9 cellular contexts compared by ENCODE assay signal in the genomic region with DNA sequence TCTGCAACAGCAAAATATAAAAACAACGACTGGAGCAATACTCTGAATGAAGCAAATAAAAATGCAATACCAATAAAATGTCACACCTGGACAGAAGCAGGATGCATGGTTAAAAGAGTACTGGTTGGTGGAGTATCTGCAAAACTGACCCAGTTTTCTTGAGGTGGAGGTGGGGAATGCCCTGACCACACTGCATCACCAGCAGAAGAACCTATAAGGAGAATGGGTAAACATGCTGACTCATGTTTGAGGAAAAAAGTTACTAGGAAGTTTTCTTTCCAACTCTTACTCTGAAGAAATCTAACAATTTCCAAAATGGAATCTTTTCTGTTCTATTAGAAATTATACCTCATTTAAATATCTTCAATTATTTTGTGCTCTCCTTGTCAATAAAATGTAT. TPM values are rescaled to one million over a fixed set of nuclear protein-coding genes. Genes with fewer than 3 reads are reported as not detected.
DNase-seq lines count a peak whose midpoint lies in the region; ATAC-seq and TF ChIP-seq lines count a peak whose summit lies in the region.
"Had no signal": no experiment of that assay in that cellular context is flagged by ENCODE, and none has a peak within 500 bp of the region (broad histone marks: within the 10 kb centered on the region; RNA-seq: fewer than 3 reads in every experiment).

No MANE protein-coding gene starts in this region.

- H3K27me3 Mint-ChIP-seq in CD4-positive, alpha-beta memory T cell = peaks cover 0 to 1% of the 10 kb centered on the region in 2 donors
- no peaks in the 10 kb centered on the region for H3K27me3 Mint-ChIP-seq in T-cell

- no peak overlapping the region for H3K27ac ChIP-seq in CD4-positive, alpha-beta memory T cell (ENCODE audit: low read depth, low read length)
- no peak overlapping the region for H3K27ac ChIP-seq in aorta (ENCODE audit: low read depth in 1 of 2, low read length in 2 of 2)
- H3K27ac ChIP-seq: cardiac muscle cell had no signal

- CTCF ChIA-PET in CD4-positive, alpha-beta memory T cell (lab: Charles Lee; ENCODE audit: partially characterized antibody) = no interaction called here
- CTCF ChIA-PET in T-cell (lab: Charles Lee) = no interaction called here

- H3K27ac Mint-ChIP-seq in CD4-positive, alpha-beta memory T cell = peak overlapping the region in 4 of 7 donors; percentile 40 to 57 (median 49)
- H3K27ac Mint-ChIP-seq in T-cell = peak overlapping the region in 1 of 2 donors; percentile 36

- peaks cover 28 to 50% (median 38%) of the 10 kb centered on the region in 4 donors for H3K4me1 Mint-ChIP-seq in CD4-positive, alpha-beta memory T cell
- H3K4me1 Mint-ChIP-seq in T-cell = peaks cover 30 to 47% (median 46%) of the 10 kb centered on the region in 3 donors

- H3K4me3 Mint-ChIP-seq in CD4-positive, alpha-beta memory T cell = peak overlapping the region in 1 of 8 donors; percentile 20
- no peak overlapping the region for H3K4me3 Mint-ChIP-seq in T-cell

- no peaks in the 10 kb centered on the region for H3K9me3 ChIP-seq in CD4-positive, alpha-beta memory T cell (ENCODE audit: control insufficient read depth in 1 of 2, low read length in 2 of 2)
- no peaks in the 10 kb centered on the region for H3K9me3 ChIP-seq in aorta (ENCODE audit: control insufficient read depth, low read length)

- no peak for TF ChIP-seq CTCF in foreskin fibroblast (IDR thresholded peaks at IDR 0.05; ENCODE audit: low read depth, low read length)

- POLR2A ChIA-PET in CD4-positive, alpha-beta memory T cell (lab: Charles Lee; ENCODE audit: partially characterized antibody) = no interaction called here
- POLR2A ChIA-PET in T-cell (lab: Charles Lee) = interaction anchor here in 1 of 2 donors (0.6 kb wide), 1 partner anchor 13 kb away, joined by 4 read pairs; no protein-coding TSS in a partner anchor

- intact Hi-C loops in CD4-positive, alpha-beta memory T cell (cut with micrococcal nuclease) = no loop called here
- intact Hi-C loops in posterior cingulate gyrus (cut with DNase I) = no loop called here
- intact Hi-C loops in aorta (cut with DNase I) = no loop called here

- peaks cover 39 to 53% of the 10 kb centered on the region in 2 donors for H3K36me3 Mint-ChIP-seq in CD4-positive, alpha-beta memory T cell
- H3K36me3 Mint-ChIP-seq in T-cell = peaks cover 51% of the 10 kb centered on the region

- WGBS in aorta, 2 donors = 70 to 81% methylated on average over 1 of the region's 1 CpG

- peaks cover 8% of the 10 kb centered on the region for H3K36me3 ChIP-seq in CD4-positive, alpha-beta memory T cell (ENCODE audit: insufficient read depth, low read length)
- H3K36me3 ChIP-seq in aorta (ENCODE audit: control insufficient read depth in 1 of 2, insufficient read depth in 2 of 2, low read length in 1 of 2) = no peaks in the 10 kb centered on the region

- no peak overlapping the region for H3K4me3 ChIP-seq in CD4-positive, alpha-beta memory T cell (ENCODE audit: low read length in 2 of 2)
- H3K4me3 ChIP-seq in foreskin fibroblast (ENCODE audit: low read depth in 1 of 2, low read length in 2 of 2) (no peak overlapping the region), aorta (ENCODE audit: low read length in 2 of 2) (no peak overlapping the region)
- H3K4me3 ChIP-seq: cardiac muscle cell had no signal

- H3K9me3 Mint-ChIP-seq in CD4-positive, alpha-beta memory T cell = no peaks in the 10 kb centered on the region
- H3K9me3 Mint-ChIP-seq in T-cell = no peaks in the 10 kb centered on the region

- H3K4me1 ChIP-seq in CD4-positive, alpha-beta memory T cell (ENCODE audit: insufficient read depth, low read length) = peaks cover 40% of the 10 kb centered on the region
- peaks cover 0 to 3% of the 10 kb centered on the region in 2 donors for H3K4me1 ChIP-seq in aorta (ENCODE audit: control insufficient read depth in 1 of 2, insufficient read depth in 2 of 2, low read length in 2 of 2)

- peak; percentile 33 to 74 (median 50) for DNase-seq in CD4-positive, alpha-beta memory T cell
- peak in 15 of 34 experiments; percentile 2 to 43 (median 13) for DNase-seq in T-cell
- DNase-seq in foreskin fibroblast = peak; percentile 38 to 62
- no peak for DNase-seq in posterior cingulate gyrus
- DNase-seq in NAMALWA (ENCODE audit: low spot score) = no peak
- no peak for DNase-seq in activated CD8-positive, alpha-beta memory T cell treated with anti-CD3 and anti-CD28 coated beads for 24 hours
- DNase-seq in aorta = no peak

- ATAC-seq in GM21576 (IDR thresholded peaks at IDR 0.05; ENCODE audit: unreplicated experiment) = peak; percentile 55
- peak in 3 of 4 experiments; percentile 51 to 72 (median 65) for ATAC-seq in T-cell (replicated peaks in 1 of 4)
- no peak for ATAC-seq in aorta (ENCODE audit: low FRiP score)

- no peaks in the 10 kb centered on the region for H3K27me3 ChIP-seq in CD4-positive, alpha-beta memory T cell (ENCODE audit: insufficient read depth, low read length)
- H3K27me3 ChIP-seq in aorta (ENCODE audit: control insufficient read depth in 1 of 2, insufficient read depth in 2 of 2, low read length in 1 of 2) = no peaks in the 10 kb centered on the region
- H3K27me3 ChIP-seq: cardiac muscle cell had no signal

RNA-seq across cellular contexts. Expression of a gene that starts 43.6 kb away (rescaled TPM):
- total RNA-seq in CD4-positive, alpha-beta memory T cell = 10 to 100 TPM; 61.7 to 69.3 TPM
- 10 to 100 TPM; 22.3 to 44.2 TPM for polyA plus RNA-seq in CD4-positive, alpha-beta memory T cell
- total RNA-seq in T-cell (10 to 100 TPM; 43.6 to 71.3 (median 46.5) TPM), aorta (10 to 100 TPM; 33.2 to 40.8 TPM)
- polyA plus RNA-seq in aorta = 10 to 100 TPM; 10.1 to 29.0 TPM

Comparison
In these comparisons a context has a peak if more than half of its experiments do, and no peak if none do; other contexts are left out.
1. DNase-seq: peak in CD4-positive, alpha-beta memory T cell (5 of 5) and foreskin fibroblast (2 of 2); none in posterior cingulate gyrus (0 of 10), NAMALWA (single experiment), activated CD8-positive, alpha-beta memory T cell treated with anti-CD3 and anti-CD28 coated beads for 24 hours (single experiment) and aorta (0 of 2).